ENCODE assay signal across 1 cellular context in genomic region chr2:43217228-43218220, GRCh38.
TF ChIP-seq lines count a peak whose summit lies in the region.

No MANE protein-coding gene starts in this region.

TF ChIP-seq in HEK293, 187 proteins besides CTCF, POLR2A, EP300 and RAD21 (continued from another document):
- TF ChIP-seq WT1 (tag by site-specific recombination; IDR thresholded peaks at IDR 0.05) (peak; percentile 75), ZBTB20 (tag by site-specific recombination; IDR thresholded peaks at IDR 0.05) (peak; percentile 66; the same call in 1 of the 2 replicates), ZNF184 (tag by site-specific recombination; IDR thresholded peaks at IDR 0.05) (no peak), PRDM10 (tag by site-specific recombination; IDR thresholded peaks at IDR 0.05) (peak; percentile 47; the same call in 1 of the 2 replicates), ZNF10 (tag by site-specific recombination; IDR thresholded peaks at IDR 0.05) (no peak), YY1 (tag by site-specific recombination; IDR thresholded peaks at IDR 0.05) (no peak), ZNF398 (tag by site-specific recombination; IDR thresholded peaks at IDR 0.05) (peak; percentile 35; the same call in 1 of the 2 replicates), OSR2 (tag by site-specific recombination; IDR thresholded peaks at IDR 0.05) (peak; percentile 36; the same call in 1 of the 2 replicates), ZNF248 (tag by site-specific recombination; IDR thresholded peaks at IDR 0.05) (no peak), KLF10 (tag by site-specific recombination; IDR thresholded peaks at IDR 0.05) (no peak), GLIS1 (tag by site-specific recombination; IDR thresholded peaks at IDR 0.05) (peak; percentile 73), ZBTB49 (tag by site-specific recombination; IDR thresholded peaks at IDR 0.05; ENCODE audit: low read depth) (no peak), ZNF335 (tag by site-specific recombination; conservative IDR thresholded peaks at IDR 0.05) (peak; percentile 53), ZBTB26 (tag by site-specific recombination; optimal IDR thresholded peaks at IDR 0.05) (no peak), ZNF580 (tag by site-specific recombination; IDR thresholded peaks at IDR 0.05) (no peak), ZNF660 (tag by site-specific recombination; IDR thresholded peaks at IDR 0.05) (no peak), ZNF423 (tag by site-specific recombination; IDR thresholded peaks at IDR 0.05) (peak; percentile 52; the same call in 1 of the 2 replicates)
